In genomic region chr4:183504930-183505555, GRCh38 we compare ENCODE assay signal across 8 cellular contexts. TPM values are rescaled to one million over a fixed set of nuclear protein-coding genes. Genes with fewer than 3 reads are reported as not detected.
DNase-seq lines count a peak whose midpoint lies in the region; ATAC-seq and TF ChIP-seq lines count a peak whose summit lies in the region.

Gene ING2, plus strand, starts transcription at chr4:183505058. Its CDS starts 138 bp downstream, at chr4:183505196.

- peaks cover 60% of the 10 kb centered on the region for H3K79me2 ChIP-seq in PC-3 (ENCODE audit: low read length)

- H3K27me3 Mint-ChIP-seq in MCF 10A (ENCODE audit: insufficient read depth, unreplicated experiment), result no peaks in the 10 kb centered on the region

- H3K4me1 Mint-ChIP-seq in MCF 10A (ENCODE audit: insufficient read depth, unreplicated experiment), result peaks cover 11% of the 10 kb centered on the region

- peak within 1 kb of the TSS; percentile 95 for H3K27ac Mint-ChIP-seq in MCF 10A (ENCODE audit: low read depth, unreplicated experiment)

- intact Hi-C loops in PC-3 (cut with micrococcal nuclease) (loop anchor here (2.0 to 10.0 kb wide), 3 partner anchors 60 to 132 kb away; partner anchors contain the start of gene CDKN2AIP), MCF 10A (cut with micrococcal nuclease) (loop anchor here (1.0 to 5.0 kb wide), 5 partner anchors 33 to 154 kb away; partner anchors contain the start of genes CDKN2AIP, RWDD4 and TRAPPC11)

- H3K4me2 ChIP-seq in PC-3 (ENCODE audit: low read length), result peak within 1 kb of the TSS; percentile 98

- peak within 1 kb of the TSS; percentile 87 for H3K9ac ChIP-seq in PC-3 (ENCODE audit: low read length)

- H3K9me3 Mint-ChIP-seq in MCF 10A (ENCODE audit: unreplicated experiment), result no peaks in the 10 kb centered on the region

- CTCF ChIA-PET in PC-3 (lab: Charles Lee), result interaction anchor here (0.9 kb wide), 1 partner anchor 95 kb away, joined by 3 read pairs; no protein-coding TSS in a partner anchor
- CTCF ChIA-PET in MCF 10A (lab: Yijun Ruan, JAX), result interaction anchor here (1.0 to 2.0 kb wide), 6 partner anchors 10 to 101 kb away, joined by 3 to 10 read pairs (median 4); no protein-coding TSS in a partner anchor

- H3K27ac ChIP-seq in HL-60 (replicated peaks) (peak within 1 kb of the TSS; percentile 96), PC-3 (ENCODE audit: low read length) (peak within 1 kb of the TSS; percentile 83)

- DNase-seq in NCI-H524 (lab: John Stamatoyannopoulos, UW) (peak; percentile 45 to 61), NCI-H524 treated with DMSO at 0.1 percent for 48 hours (lab: John Stamatoyannopoulos, UW) (no peak), HL-60 (ENCODE audit: low read depth in 1 of 2, low spot score in 1 of 2) (peak in 1 of 2 experiments; percentile 25), PC-3 (no peak), MCF 10A (ENCODE audit: unreplicated experiment) (peak; percentile 85), islet precursor cell (peak; percentile 84)
- peak; percentile 20 for DNase-seq in stimulated activated CD8-positive, alpha-beta memory T cell treated with anti-CD3 and anti-CD28 coated beads, Interleukin-15, amount 100 ng/mL, for 24 hours (ENCODE audit: low read depth)

- TF ChIP-seq CTCF in HL-60 (IDR thresholded peaks at IDR 0.05; ENCODE audit: insufficient read depth, low read length) (no peak), PC-3 (conservative IDR thresholded peaks at IDR 0.05; ENCODE audit: low read depth, low read length) (no peak), MCF 10A (IDR thresholded peaks at IDR 0.05; ENCODE audit: unreplicated experiment) (no peak)

- BruUV-seq in PC-3 (replicated peaks; lab: Mats Ljungman, UMichigan), result no TSS peak
- BruUV-seq in MCF 10A (replicated peaks; lab: Mats Ljungman, UMichigan), result no TSS peak

- H3K4me3 ChIP-seq in HL-60 (replicated peaks; ENCODE audit: insufficient read depth, low read length) (peak within 1 kb of the TSS; percentile 90), PC-3 (ENCODE audit: low read length) (peak within 1 kb of the TSS; percentile 93)

- no peaks in the 10 kb centered on the region; the same call in 1 of the 2 replicates for H4K20me1 ChIP-seq in PC-3 (ENCODE audit: low read length)

- no peaks in the 10 kb centered on the region for H3F3A ChIP-seq in PC-3 (ENCODE audit: low read length, unreplicated experiment)

- H3K9me3 ChIP-seq in PC-3 (ENCODE audit: low read length), result no peaks in the 10 kb centered on the region

- peaks cover 14% of the 10 kb centered on the region for H3K4me1 ChIP-seq in PC-3 (ENCODE audit: insufficient read depth, low read length)

- H2AFZ ChIP-seq in PC-3 (ENCODE audit: low read length), result peak within 1 kb of the TSS; percentile 77

- no peaks in the 10 kb centered on the region for H3K36me3 ChIP-seq in PC-3 (ENCODE audit: low read depth, low read length)

- peak within 1 kb of the TSS; percentile 85 for H3K4me3 Mint-ChIP-seq in MCF 10A (ENCODE audit: unreplicated experiment)

- POLR2A ChIA-PET in PC-3 (lab: Charles Lee; ENCODE audit: unreplicated experiment), result interaction anchor here (0.6 kb wide), 1 partner anchor 131 kb away, joined by 4 read pairs; no protein-coding TSS in a partner anchor
- POLR2A ChIA-PET in MCF 10A (lab: Yijun Ruan, JAX), result interaction anchor here (0.7 to 3.9 kb wide), 11 partner anchors 10 to 160 kb away, joined by 3 to 37 read pairs (median 6); partner anchors contain the start of genes CDKN2AIP, RWDD4 and TRAPPC11

- no peaks in the 10 kb centered on the region for H3K9me2 ChIP-seq in PC-3 (replicated peaks; ENCODE audit: low read length)

- ATAC-seq in GM21381 (IDR thresholded peaks at IDR 0.05; ENCODE audit: unreplicated experiment) (peak; percentile 47), PC-3 (peak; percentile 54)

- H3K36me3 Mint-ChIP-seq in MCF 10A (ENCODE audit: insufficient read depth, unreplicated experiment), result no peaks in the 10 kb centered on the region

- H3K27me3 ChIP-seq in HL-60 (ENCODE audit: insufficient read depth, poor library complexity, severe bottlenecking) (no peaks in the 10 kb centered on the region), PC-3 (ENCODE audit: low read length) (no peaks in the 10 kb centered on the region)

RNA-seq across cellular contexts. Expression of gene ING2, which starts in this region (rescaled TPM):
- total RNA-seq in PC-3 (2014; rRNA removed) (12.4 and 17.3 TPM in 2 replicates), MCF 10A (2022) (7.1 and 10.5 TPM in 2 replicates)

Comparison
In these comparisons a context has a peak if more than half of its experiments do, and no peak if none do; other contexts are left out.
1. DNase-seq: peak in NCI-H524 (2 of 2), MCF 10A (single experiment), islet precursor cell (single experiment) and stimulated activated CD8-positive, alpha-beta memory T cell treated with anti-CD3 and anti-CD28 coated beads, Interleukin-15, amount 100 ng/mL, for 24 hours (single experiment); none in NCI-H524 treated with DMSO at 0.1 percent for 48 hours (single experiment) and PC-3 (single experiment).